1 cellular context compared by ENCODE assay signal in the genomic region with DNA sequence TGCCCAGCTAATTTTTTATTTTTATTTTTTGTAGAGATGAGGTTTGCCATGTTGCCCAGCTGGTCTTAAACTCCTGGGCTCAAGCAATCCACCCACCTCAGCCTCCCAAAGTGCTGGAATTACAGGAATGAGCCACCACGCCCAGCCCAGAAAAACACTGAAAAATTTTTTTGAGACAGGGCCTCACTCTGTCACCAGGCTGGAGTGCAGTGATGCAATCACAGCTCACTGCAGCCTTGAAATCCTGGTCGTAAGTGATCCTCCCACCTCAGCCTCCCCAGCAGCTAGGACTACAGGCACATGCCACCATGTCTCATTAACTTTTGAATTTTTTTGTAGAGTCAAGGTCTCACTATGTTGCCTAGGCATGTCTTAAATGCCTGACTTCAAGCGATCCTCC. TPM values are rescaled to one million over a fixed set of nuclear protein-coding genes. Genes with fewer than 3 reads are reported as not detected.
"Had no signal": no experiment of that assay in that cellular context is flagged by ENCODE, and none has a peak within 500 bp of the region (broad histone marks: within the 10 kb centered on the region; RNA-seq: fewer than 3 reads in every experiment).

No MANE protein-coding gene starts in this region.

RNA-seq across cellular contexts. Expression of a gene that starts 35.1 kb away (rescaled TPM):
- total RNA-seq: natural killer cell had no signal
